ENCODE assay signal across 23 cellular contexts in the genomic region with DNA sequence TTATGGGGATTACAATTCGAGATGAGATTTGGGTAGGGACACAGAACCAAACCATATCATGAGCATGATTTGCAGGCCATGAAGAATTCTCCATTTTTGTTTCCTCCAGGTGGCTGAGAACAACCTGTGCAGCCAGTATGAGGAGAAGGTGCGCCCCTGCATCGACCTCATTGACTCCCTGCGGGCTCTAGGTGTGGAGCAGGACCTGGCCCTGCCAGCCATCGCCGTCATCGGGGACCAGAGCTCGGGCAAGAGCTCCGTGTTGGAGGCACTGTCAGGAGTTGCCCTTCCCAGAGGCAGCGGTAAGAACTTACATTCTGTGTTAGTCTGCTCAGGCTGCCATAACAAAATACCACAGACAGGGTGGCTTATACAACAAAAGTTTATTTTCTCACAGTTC. TPM values are rescaled to one million over a fixed set of nuclear protein-coding genes. Genes with fewer than 3 reads are reported as not detected.
DNase-seq lines count a peak whose midpoint lies in the region; TF ChIP-seq lines count a peak whose summit lies in the region.
"Had no signal": no experiment of that assay in that cellular context is flagged by ENCODE, and none has a peak within 500 bp of the region (broad histone marks: within the 10 kb centered on the region; RNA-seq: fewer than 3 reads in every experiment).

No MANE protein-coding gene starts in this region.

- H3K27ac ChIP-seq in testis (no peak overlapping the region), OCI-LY7 (ENCODE audit: low read depth, low read length, poor library complexity, severe bottlenecking) (no peak overlapping the region)
- H3K27ac ChIP-seq: A549; BLaER1 treated with 17β-estradiol and CSF1 and Interleukin-3, amounts not matched to agents 10 nM and 100 nM; GM23248; HL-60; KMS-11 had no signal

- TF ChIP-seq POLR2A in GM18951 (IDR thresholded peaks at IDR 0.05; ENCODE audit: extremely low read depth, insufficient read depth, insufficient read length) (peak; percentile 8), testis (IDR thresholded peaks at IDR 0.05) (no peak)

- no peaks in the 10 kb centered on the region for H4K20me1 ChIP-seq in OCI-LY7 (ENCODE audit: insufficient read depth, low read length)

- H3K36me3 ChIP-seq in testis (ENCODE audit: low read depth, missing control alignments) (no peaks in the 10 kb centered on the region), OCI-LY7 (ENCODE audit: insufficient read depth, low read length) (peaks cover 37% of the 10 kb centered on the region)

- H3K9me3 ChIP-seq in testis (no peaks in the 10 kb centered on the region), OCI-LY7 (ENCODE audit: low read length) (peaks cover 20% of the 10 kb centered on the region; the same call in 1 of the 2 replicates)
- H3K9me3 ChIP-seq: A549 had no signal

- H3K4me1 ChIP-seq in testis (no peaks in the 10 kb centered on the region), OCI-LY7 (ENCODE audit: insufficient read depth, low read length, poor library complexity, severe bottlenecking) (peaks cover 25% of the 10 kb centered on the region)
- H3K4me1 ChIP-seq: A549, Caco-2 had no signal

- DNase-seq in activated effector memory CD4-positive, alpha-beta T cell treated with anti-CD3 and anti-CD28 coated beads, Interleukin-2, amount 50 U/mL, for 16 hours = peak; percentile 24
- no peak for DNase-seq in activated effector memory CD4-positive, alpha-beta T cell treated with Interleukin-2 at 50 U/mL for 16 hours
- DNase-seq in activated CD8-positive, alpha-beta memory T cell treated with anti-CD3 and anti-CD28 coated beads, Interleukin-2, amount 50 U/mL, for 48 hours = peak; percentile 35
- DNase-seq in testis (peak; percentile 4), OCI-LY7 (ENCODE audit: low spot score) (no peak), GM13977 (ENCODE audit: low spot score) (no peak)
- DNase-seq: AML-193; Caco-2; CD4-positive, alpha-beta memory T cell; GM23248; H7; MM.1S; NCI-H1417; NCI-H1694; NCI-H2029 treated with DMSO at 0.1 percent for 48 hours; NCI-H510A; NCI-H69; SHP77 treated with DMSO at 0.1 percent for 48 hours had no signal

- H3K27me3 ChIP-seq in testis = no peaks in the 10 kb centered on the region
- H3K27me3 ChIP-seq: BLaER1 treated with 17β-estradiol and CSF1 and Interleukin-3, amounts not matched to agents 10 nM and 100 nM had no signal

- no TSS peak for BruUV-seq in OCI-LY7 (replicated peaks; lab: Mats Ljungman, UMichigan)

- intact Hi-C loops in testis (cut with DNase I; ENCODE audit: low total_unique reads) (no loop called here), OCI-LY7 (cut with micrococcal nuclease; ENCODE audit: unreplicated experiment) (no loop called here)

- TF ChIP-seq CTCF in testis (IDR thresholded peaks at IDR 0.05) (no peak), OCI-LY7 (conservative IDR thresholded peaks at IDR 0.05; ENCODE audit: low read length) (no peak), GM13977 (IDR thresholded peaks at IDR 0.05; ENCODE audit: extremely low read depth, insufficient read depth, missing control alignments) (no peak)

- no peaks in the 10 kb centered on the region for H3K79me2 ChIP-seq in OCI-LY7 (ENCODE audit: insufficient read depth, low read depth, low read length)

- no peak overlapping the region for H3K4me2 ChIP-seq in OCI-LY7 (ENCODE audit: low read length)
- H3K4me2 ChIP-seq: A549; BLaER1 treated with 17β-estradiol and CSF1 and Interleukin-3, amounts not matched to agents 10 nM and 100 nM; KMS-11 had no signal

- CTCF ChIA-PET in OCI-LY7 (lab: Charles Lee; ENCODE audit: unreplicated experiment) = no interaction called here

- in situ Hi-C loops in GM18951 (cut with MboI; ENCODE audit: low sequenced_read_pairs, unreplicated experiment) (no loop called here), GM13977 (cut with MboI; ENCODE audit: low pct_unique_long_range_greater_than_20kb, low sequenced_read_pairs, unreplicated experiment) (no loop called here)

- 97 to 98% methylated on average over 9 to 10 of the region's 10 CpGs for WGBS in testis, 2 donors

- H2AFZ ChIP-seq in OCI-LY7 (ENCODE audit: low read length) = no peak overlapping the region
- H2AFZ ChIP-seq: GM23248 had no signal

- POLR2A ChIA-PET in OCI-LY7 (lab: Charles Lee) = no interaction called here

- no peak overlapping the region for H3K4me3 ChIP-seq in testis
- H3K4me3 ChIP-seq in OCI-LY7 (ENCODE audit: low read depth, low read length, poor library complexity, severe bottlenecking) = no peak overlapping the region
- H3K4me3 ChIP-seq: A549; BLaER1 treated with 17β-estradiol and CSF1 and Interleukin-3, amounts not matched to agents 10 nM and 100 nM; GM23248 had no signal

- H3K9me2 ChIP-seq in OCI-LY7 (ENCODE audit: insufficient read depth, low read length) = no peaks in the 10 kb centered on the region

RNA-seq across cellular contexts. Expression of gene MX1, which starts 9.7 kb away (rescaled TPM):
- total RNA-seq in testis = 10 to 100 TPM; 22.7 to 36.1 TPM
- polyA plus RNA-seq in testis (ENCODE audit: insufficient read depth, low read depth, low replicate concordance) = 18.0 TPM
- 24.4 and 24.7 TPM in 2 replicates for total RNA-seq in OCI-LY7 (2014; rRNA removed; shearing (Covaris generic))
- 23.9 and 25.1 TPM in 2 replicates for total RNA-seq in OCI-LY7 (2022)

Comparison
In these comparisons a context has a peak if more than half of its experiments do, and no peak if none do; other contexts are left out.
1. DNase-seq: peak in activated effector memory CD4-positive, alpha-beta T cell treated with anti-CD3 and anti-CD28 coated beads, Interleukin-2, amount 50 U/mL, for 16 hours (single experiment), activated CD8-positive, alpha-beta memory T cell treated with anti-CD3 and anti-CD28 coated beads, Interleukin-2, amount 50 U/mL, for 48 hours (single experiment) and testis (single experiment); none in activated effector memory CD4-positive, alpha-beta T cell treated with Interleukin-2 at 50 U/mL for 16 hours (single experiment), OCI-LY7 (single experiment) and GM13977 (single experiment).